ENCODE assay signal across 8 cellular contexts in the genomic region with DNA sequence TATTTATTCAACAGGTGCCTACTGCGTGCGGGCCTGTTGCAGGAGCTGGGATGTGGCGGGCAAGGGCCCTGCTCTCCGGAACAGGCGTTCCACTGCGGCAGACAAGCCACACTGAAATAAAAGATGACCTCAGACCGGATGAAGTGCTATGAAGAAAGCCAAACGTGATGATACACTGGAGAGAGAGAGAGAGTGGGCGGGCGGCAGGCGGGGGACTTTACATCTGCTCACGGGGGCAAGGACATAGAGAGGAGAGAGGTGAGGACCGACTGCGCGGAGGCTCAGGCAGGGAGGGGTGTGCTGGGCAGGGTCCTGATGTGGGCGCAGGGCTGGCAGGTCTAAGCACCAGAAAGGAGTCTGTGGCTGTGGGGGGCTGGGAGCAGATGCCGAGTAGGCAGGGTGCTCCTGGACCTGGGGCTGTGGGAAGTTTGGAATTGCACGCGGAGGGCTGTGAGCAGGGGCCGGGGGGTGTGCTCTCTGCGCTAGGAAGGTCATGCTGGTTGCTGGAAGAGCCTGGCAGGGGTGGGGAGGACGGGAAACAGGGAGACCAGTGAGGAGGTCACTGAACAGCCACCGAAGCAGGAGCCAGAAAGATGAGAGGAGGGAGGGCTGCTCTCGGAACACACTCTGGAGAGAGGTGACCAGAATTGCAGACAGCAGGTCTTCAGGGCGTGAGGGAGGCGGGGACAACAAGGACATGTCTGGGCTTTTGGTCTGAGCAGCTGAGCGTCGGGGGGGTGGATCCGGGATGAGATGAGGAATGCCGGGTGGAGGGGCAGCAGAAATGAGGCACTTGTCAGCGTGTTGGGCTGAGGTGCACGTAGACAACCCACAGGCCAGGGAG. TPM values are rescaled to one million over a fixed set of nuclear protein-coding genes. Genes with fewer than 3 reads are reported as not detected.
DNase-seq lines count a peak whose midpoint lies in the region; ATAC-seq and TF ChIP-seq lines count a peak whose summit lies in the region.

No MANE protein-coding gene starts in this region.

- H3K36me3 ChIP-seq in H7 (replicated peaks; ENCODE audit: control insufficient read depth, insufficient read depth, low read length) (no peaks in the 10 kb centered on the region), heart right ventricle (peaks cover 0 to 17% (median 0%) of the 10 kb centered on the region in 9 donors)

- 8 to 14% methylated on average over 32 of the region's 32 CpGs for WGBS in heart right ventricle, 2 donors

- H3K4me1 Mint-ChIP-seq in activated CD4-positive, alpha-beta T cell treated with anti-CD3 and anti-CD28 coated beads for 36 hours = peaks cover 6% of the 10 kb centered on the region

- ATAC-seq in heart right ventricle (peak; percentile 77 to 87 (median 84)), HG02588 (IDR thresholded peaks at IDR 0.05; ENCODE audit: unreplicated experiment) (no peak)
- no peak for ATAC-seq in activated CD4-positive, alpha-beta T cell treated with anti-CD3 and anti-CD28 coated beads for 36 hours

- no peak for TF ChIP-seq CTCF in WI38 (IDR thresholded peaks at IDR 0.05; ENCODE audit: low read depth, low read length)
- no peak for TF ChIP-seq CTCF in heart right ventricle (IDR thresholded peaks at IDR 0.05)
- no peak for TF ChIP-seq CTCF in retinal pigment epithelial cell (conservative IDR thresholded peaks at IDR 0.05; ENCODE audit: low read depth, low read length)

- no peaks in the 10 kb centered on the region for H3K27me3 Mint-ChIP-seq in activated CD4-positive, alpha-beta T cell treated with anti-CD3 and anti-CD28 coated beads for 36 hours

- no peak overlapping the region for H3K4me3 Mint-ChIP-seq in activated CD4-positive, alpha-beta T cell treated with anti-CD3 and anti-CD28 coated beads for 36 hours

- intact Hi-C loops in heart right ventricle (cut with DNase I) = no loop called here
- intact Hi-C loops in activated CD4-positive, alpha-beta T cell treated with anti-CD3 and anti-CD28 coated beads for 36 hours (cut with DNase I, micrococcal nuclease) = no loop called here

- peaks cover 48 to 95% (median 82%) of the 10 kb centered on the region in 9 donors for H3K4me1 ChIP-seq in heart right ventricle

- no peaks in the 10 kb centered on the region for H3K9me3 ChIP-seq in heart right ventricle

- no peaks in the 10 kb centered on the region for H3K9me3 Mint-ChIP-seq in activated CD4-positive, alpha-beta T cell treated with anti-CD3 and anti-CD28 coated beads for 36 hours (ENCODE audit: low read depth)

- H3K27ac Mint-ChIP-seq in activated CD4-positive, alpha-beta T cell treated with anti-CD3 and anti-CD28 coated beads for 36 hours = no peak overlapping the region

- H3K4me3 ChIP-seq in H7 (ENCODE audit: insufficient read depth, low read depth, low read length) (no peak overlapping the region), WI38 (ENCODE audit: low read depth, low read length) (peak overlapping the region; percentile 38), heart right ventricle (peak overlapping the region in 9 of 10 donors; percentile 21 to 54 (median 39)), retinal pigment epithelial cell (ENCODE audit: low read length) (peak overlapping the region; percentile 4)

- POLR2A ChIA-PET in activated CD4-positive, alpha-beta T cell treated with anti-CD3 and anti-CD28 coated beads for 36 hours (lab: Charles Lee) = no interaction called here

- peak overlapping the region; percentile 88 to 99 (median 96) for H3K27ac ChIP-seq in heart right ventricle

- peak; percentile 86 for DNase-seq in H7
- peak; percentile 60 to 89 for DNase-seq in heart right ventricle
- no peak for DNase-seq in retinal pigment epithelial cell (ENCODE audit: low read depth)
- no peak for DNase-seq in activated CD4-positive, alpha-beta T cell treated with anti-CD3 and anti-CD28 coated beads for 36 hours
- no peak for DNase-seq in germinal center (ENCODE audit: low spot score)
- no peak for DNase-seq in cortex of kidney (lab: John Stamatoyannopoulos, UW)

- CTCF ChIA-PET in activated CD4-positive, alpha-beta T cell treated with anti-CD3 and anti-CD28 coated beads for 36 hours (lab: Charles Lee) = no interaction called here

- H3K36me3 Mint-ChIP-seq in activated CD4-positive, alpha-beta T cell treated with anti-CD3 and anti-CD28 coated beads for 36 hours (ENCODE audit: low read depth) = no peaks in the 10 kb centered on the region

- no peaks in the 10 kb centered on the region for H3K27me3 ChIP-seq in H7 (ENCODE audit: control insufficient read depth, insufficient read depth, low read length)
- H3K27me3 ChIP-seq in heart right ventricle = no peaks in the 10 kb centered on the region

RNA-seq across cellular contexts. Expression of a gene that starts 9.9 kb away (rescaled TPM):
- total RNA-seq in H7 (2014; rRNA removed; shearing (Covaris generic)) = 38.2 and 59.3 TPM in 2 replicates
- 100 to 1,000 TPM; 298 to 586 (median 488) TPM for total RNA-seq in heart right ventricle
- 100 to 1,000 TPM; 121 to 199 TPM for polyA plus RNA-seq in heart right ventricle
- total RNA-seq in activated CD4-positive, alpha-beta T cell treated with anti-CD3 and anti-CD28 coated beads for 36 hours = 10 to 100 TPM; 18.4 to 20.2 TPM

RNA-seq across cellular contexts. Expression of a gene that starts 25.6 kb away (rescaled TPM):
- 16.5 and 16.8 TPM in 2 replicates for total RNA-seq in H7 (2014; rRNA removed; shearing (Covaris generic))
- total RNA-seq in heart right ventricle = 10 to 100 TPM; 34.6 to 79.3 (median 43.2) TPM
- 10 to 100 TPM; 36.1 to 56.5 TPM for polyA plus RNA-seq in heart right ventricle
- 10 to 100 TPM; 51.3 to 65.5 TPM for total RNA-seq in activated CD4-positive, alpha-beta T cell treated with anti-CD3 and anti-CD28 coated beads for 36 hours

RNA-seq across cellular contexts. Expression of a gene that starts 25.8 kb away (rescaled TPM):
- 50.0 and 54.4 TPM in 2 replicates for total RNA-seq in H7 (2014; rRNA removed; shearing (Covaris generic))
- total RNA-seq in heart right ventricle = 10 to 100 TPM; 18.0 to 29.9 (median 24.7) TPM
- 10 to 100 TPM; 24.5 to 41.8 TPM for polyA plus RNA-seq in heart right ventricle
- total RNA-seq in activated CD4-positive, alpha-beta T cell treated with anti-CD3 and anti-CD28 coated beads for 36 hours = 10 to 100 TPM; 18.9 to 25.3 TPM

RNA-seq across cellular contexts. Expression of a gene that starts 36.3 kb away (rescaled TPM):
- total RNA-seq in H7 (2014; rRNA removed; shearing (Covaris generic)) = 327 and 489 TPM in 2 replicates
- 100 to 1,000 TPM in 1 of 10 donors, 10 to 100 TPM in 9; 58.8 to 103 (median 76.3) TPM for total RNA-seq in heart right ventricle
- polyA plus RNA-seq in heart right ventricle = 100 to 1,000 TPM in 1 of 2 donors, 10 to 100 TPM in 1; 93.4 to 109 TPM
- total RNA-seq in activated CD4-positive, alpha-beta T cell treated with anti-CD3 and anti-CD28 coated beads for 36 hours = 100 to 1,000 TPM; 335 to 340 TPM

RNA-seq across cellular contexts. Expression of a gene that starts 37.1 kb away (rescaled TPM):
- 11.1 and 16.5 TPM in 2 replicates for total RNA-seq in H7 (2014; rRNA removed; shearing (Covaris generic))
- 10 to 100 TPM; 25.1 to 34.4 (median 29.6) TPM for total RNA-seq in heart right ventricle
- 10 to 100 TPM in 1 of 2 donors, 1 to 10 TPM in 1; 9.2 to 23.2 TPM for polyA plus RNA-seq in heart right ventricle
- 10 to 100 TPM; 10.3 to 15.1 TPM for total RNA-seq in activated CD4-positive, alpha-beta T cell treated with anti-CD3 and anti-CD28 coated beads for 36 hours

Comparison
In these comparisons a context has a peak if more than half of its experiments do, and no peak if none do; other contexts are left out.
1. DNase-seq: peak in H7 (single experiment) and heart right ventricle (2 of 2); none in retinal pigment epithelial cell (single experiment), activated CD4-positive, alpha-beta T cell treated with anti-CD3 and anti-CD28 coated beads for 36 hours (single experiment), germinal center (single experiment) and cortex of kidney (single experiment).
2. ATAC-seq: peak in heart right ventricle (8 of 8); none in HG02588 (single experiment) and activated CD4-positive, alpha-beta T cell treated with anti-CD3 and anti-CD28 coated beads for 36 hours (single experiment).